Comparison of ENCODE assay signal across 23 cellular contexts in genomic region chr21:43815991-43816390, GRCh38.
"Had no signal": no experiment of that assay in that cellular context is flagged by ENCODE, and none has a peak within 500 bp of the region (broad histone marks: within the 10 kb centered on the region; RNA-seq: fewer than 3 reads in every experiment).

No MANE protein-coding gene starts in this region.

- DNase-seq: cortex of kidney; effector memory CD8-positive, alpha-beta T cell; immature natural killer cell; left ventricle myocardium inferior; mesenchymal stem cell; midbrain; stimulated activated CD4-positive, alpha-beta T cell treated with anti-CD3 and anti-CD28 coated beads, Interleukin-4, amount 100 ng/mL, for 1 hour; stimulated activated CD8-positive, alpha-beta memory T cell treated with anti-CD3 and anti-CD28 coated beads, Interleukin-4, amount 100 ng/mL, for 48 hours; stimulated activated naive CD8-positive, alpha-beta T cell treated with anti-CD3 and anti-CD28 coated beads, Interleukin-15, amount 100 ng/mL, for 72 hours; testis; upper lobe of right lung had no signal

- H3K79me2 ChIP-seq: parathyroid adenoma had no signal

- H3K4me3 ChIP-seq: esophagus muscularis mucosa, gastroesophageal sphincter, left ventricle myocardium inferior, lung, prostate gland, right lobe of liver, testis, tibial nerve, upper lobe of right lung, vagina had no signal

- H3K4me3 Mint-ChIP-seq: effector memory CD8-positive, alpha-beta T cell; immature natural killer cell; natural killer cell treated with Interleukin-12 subunit alpha and Interleukin-12 subunit beta and Interleukin-15 and Interleukin-18, amount 100 ng/mL, for 72 hours; stimulated activated memory B cell treated with anti-CD40 and anti-IgM and Interleukin-4, amounts not matched to agents 10 μg/mL and 1 μg/mL and 100 μg/mL, for 72 hours; stimulated activated naive CD8-positive, alpha-beta T cell treated with anti-CD3 and anti-CD28 coated beads, Interleukin-15, amount 100 ng/mL, for 72 hours had no signal

- H3K9me3 ChIP-seq: prostate gland, right lobe of liver, testis, upper lobe of right lung, vagina had no signal

- H3K27me3 Mint-ChIP-seq: stimulated activated naive CD8-positive, alpha-beta T cell treated with anti-CD3 and anti-CD28 coated beads, Interleukin-15, amount 100 ng/mL, for 72 hours had no signal

- H3K27ac Mint-ChIP-seq: effector memory CD8-positive, alpha-beta T cell; immature natural killer cell; natural killer cell treated with Interleukin-12 subunit alpha and Interleukin-12 subunit beta and Interleukin-15 and Interleukin-18, amount 100 ng/mL, for 72 hours; stimulated activated memory B cell treated with anti-CD40 and anti-IgM and Interleukin-4, amounts not matched to agents 10 μg/mL and 1 μg/mL and 100 μg/mL, for 72 hours; stimulated activated naive CD8-positive, alpha-beta T cell treated with anti-CD3 and anti-CD28 coated beads, Interleukin-15, amount 100 ng/mL, for 72 hours had no signal

- H3K36me3 ChIP-seq: esophagus muscularis mucosa, gastroesophageal sphincter, left ventricle myocardium inferior, prostate gland, right lobe of liver, upper lobe of right lung, vagina had no signal

- H3K36me3 Mint-ChIP-seq: natural killer cell treated with Interleukin-12 subunit alpha and Interleukin-12 subunit beta and Interleukin-15 and Interleukin-18, amount 100 ng/mL, for 72 hours had no signal

- H3K9ac ChIP-seq: parathyroid adenoma had no signal

- H3K4me1 ChIP-seq: parathyroid adenoma had no signal

- FAIRE-seq: keratinocyte had no signal

- H3K27ac ChIP-seq: epithelial cell of prostate, esophagus muscularis mucosa, gastroesophageal sphincter, left ventricle myocardium inferior, parathyroid adenoma, prostate gland, right lobe of liver, testis, tibial nerve, upper lobe of right lung, vagina had no signal

- ATAC-seq: effector memory CD8-positive, alpha-beta T cell; gastroesophageal sphincter; natural killer cell treated with Interleukin-12 subunit alpha and Interleukin-12 subunit beta and Interleukin-15 and Interleukin-18, amount 100 ng/mL, for 72 hours; right lobe of liver; stimulated activated memory B cell treated with anti-CD40 and anti-IgM and Interleukin-4, amounts not matched to agents 10 μg/mL and 1 μg/mL and 100 μg/mL, for 72 hours; stimulated activated naive CD8-positive, alpha-beta T cell treated with anti-CD3 and anti-CD28 coated beads, Interleukin-15, amount 100 ng/mL, for 72 hours; upper lobe of right lung had no signal

- H2AFZ ChIP-seq: parathyroid adenoma had no signal

- H3K27me3 ChIP-seq: right lobe of liver, testis, tibial nerve, upper lobe of right lung, vagina had no signal
